7 cellular contexts compared by ENCODE assay signal in the genomic region with DNA sequence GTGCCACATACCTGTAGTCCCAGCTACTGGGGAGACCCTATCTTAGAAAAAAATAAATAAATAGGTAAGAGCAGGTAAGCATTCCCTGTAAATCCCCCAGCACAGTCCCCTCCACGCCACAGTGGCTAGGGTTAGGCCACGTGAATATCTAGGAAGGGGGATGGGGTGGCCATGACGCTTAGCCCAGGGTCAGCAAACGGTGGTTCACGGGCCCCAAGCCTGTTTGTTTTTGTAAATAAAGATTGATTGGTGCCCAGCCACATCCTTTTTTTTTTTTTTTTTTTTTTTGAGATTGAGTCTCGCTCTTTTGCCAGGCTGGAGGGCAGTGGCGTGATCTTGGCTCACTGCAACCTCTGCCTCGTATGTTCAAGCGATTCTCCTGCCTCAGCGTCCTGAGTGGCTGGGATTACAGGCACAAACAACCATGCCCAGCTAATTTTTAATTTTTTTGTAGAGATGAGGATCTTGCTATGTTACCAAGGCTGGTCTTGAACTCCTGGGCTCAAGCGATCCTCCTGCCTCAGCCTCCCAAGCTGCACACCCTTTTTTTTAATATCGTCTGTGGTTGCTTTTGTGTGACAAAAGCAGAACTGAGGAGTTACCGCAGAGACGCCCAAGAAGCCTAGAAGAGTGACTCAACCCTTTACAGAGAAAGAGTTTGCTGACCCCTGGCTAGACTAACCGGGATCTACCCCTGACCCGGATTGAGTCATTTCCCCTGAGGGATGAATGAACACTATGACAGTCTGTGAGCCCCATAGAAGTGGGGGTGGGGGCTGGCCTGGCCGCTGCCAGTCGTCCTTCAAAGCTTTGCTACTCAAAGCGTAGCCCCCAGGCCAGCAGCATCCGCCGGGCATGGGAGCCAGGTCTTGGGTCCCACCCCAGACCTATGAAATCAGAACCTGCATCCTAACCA.
DNase-seq lines count a peak whose midpoint lies in the region; ATAC-seq and TF ChIP-seq lines count a peak whose summit lies in the region.

No MANE protein-coding gene starts in this region.

- H2AFZ ChIP-seq in Karpas-422 (ENCODE audit: low read length) = no peak overlapping the region

- no peaks in the 10 kb centered on the region for H3K36me3 Mint-ChIP-seq in immature natural killer cell
- no peaks in the 10 kb centered on the region for H3K36me3 Mint-ChIP-seq in stimulated activated memory B cell treated with anti-CD40 and anti-IgM and Interleukin-4, amounts not matched to agents 10 μg/mL and 1 μg/mL and 100 μg/mL, for 72 hours

- peaks cover 6 to 11% (median 10%) of the 10 kb centered on the region in 3 donors for H3K27me3 Mint-ChIP-seq in immature natural killer cell (ENCODE audit: low read depth in 3 of 3)
- peaks cover 41% of the 10 kb centered on the region for H3K27me3 Mint-ChIP-seq in stimulated activated memory B cell treated with anti-CD40 and anti-IgM and Interleukin-4, amounts not matched to agents 10 μg/mL and 1 μg/mL and 100 μg/mL, for 72 hours

- ATAC-seq in stimulated activated memory B cell treated with anti-CD40 and anti-IgM and Interleukin-4, amounts not matched to agents 10 μg/mL and 1 μg/mL and 100 μg/mL, for 72 hours = peak; percentile 85
- ATAC-seq in HG03469 (IDR thresholded peaks at IDR 0.05; ENCODE audit: unreplicated experiment) (no peak), GM18909 (IDR thresholded peaks at IDR 0.05; ENCODE audit: poor library complexity, unreplicated experiment) (no peak)

- H3K4me3 ChIP-seq in Karpas-422 (ENCODE audit: low read length) (no peak overlapping the region), adipocyte (ENCODE audit: low read length) (no peak overlapping the region)

- DNase-seq in Karpas-422 (peak; percentile 72), adipocyte (ENCODE audit: low read depth) (peak; percentile 27), immature natural killer cell (peak in 2 of 3 donors; percentile 6 to 28)

- peak overlapping the region in 1 of 6 donors; percentile 14 for H3K27ac Mint-ChIP-seq in immature natural killer cell
- no peak overlapping the region for H3K27ac Mint-ChIP-seq in stimulated activated memory B cell treated with anti-CD40 and anti-IgM and Interleukin-4, amounts not matched to agents 10 μg/mL and 1 μg/mL and 100 μg/mL, for 72 hours

- TF ChIP-seq CTCF in GM12874 (IDR thresholded peaks at IDR 0.05; ENCODE audit: insufficient read depth, low read depth, low read length) = peak; percentile 35; the same call in 1 of the 2 replicates

- no peak overlapping the region for H3K27ac ChIP-seq in Karpas-422 (ENCODE audit: low read length)

- no peaks in the 10 kb centered on the region for H3K36me3 ChIP-seq in Karpas-422 (ENCODE audit: insufficient read depth, low read length)
- no peaks in the 10 kb centered on the region for H3K36me3 ChIP-seq in adipocyte (ENCODE audit: control insufficient read depth, insufficient read depth, low read length, severe bottlenecking)

- H3K9me2 ChIP-seq in Karpas-422 (replicated peaks; ENCODE audit: insufficient read depth, low read length) = no peaks in the 10 kb centered on the region

- H3K27me3 ChIP-seq in Karpas-422 (ENCODE audit: low read length) (no peaks in the 10 kb centered on the region), adipocyte (replicated peaks; ENCODE audit: control insufficient read depth, insufficient read depth, low read length) (no peaks in the 10 kb centered on the region)

- peaks cover 2 to 10% of the 10 kb centered on the region in 2 donors for H3K4me1 Mint-ChIP-seq in immature natural killer cell
- peaks cover 30% of the 10 kb centered on the region for H3K4me1 Mint-ChIP-seq in stimulated activated memory B cell treated with anti-CD40 and anti-IgM and Interleukin-4, amounts not matched to agents 10 μg/mL and 1 μg/mL and 100 μg/mL, for 72 hours

- no peak overlapping the region for H3K4me3 Mint-ChIP-seq in immature natural killer cell
- no peak overlapping the region for H3K4me3 Mint-ChIP-seq in stimulated activated memory B cell treated with anti-CD40 and anti-IgM and Interleukin-4, amounts not matched to agents 10 μg/mL and 1 μg/mL and 100 μg/mL, for 72 hours

- no peaks in the 10 kb centered on the region for H3K79me2 ChIP-seq in Karpas-422 (ENCODE audit: low read length)

- no peaks in the 10 kb centered on the region; the same call in 1 of the 2 replicates for H4K20me1 ChIP-seq in Karpas-422 (ENCODE audit: insufficient read depth, low read depth, low read length)

- H3K4me2 ChIP-seq in Karpas-422 (ENCODE audit: low read depth, low read length, poor library complexity, severe bottlenecking) = no peak overlapping the region

- H3K9me3 Mint-ChIP-seq in immature natural killer cell = no peaks in the 10 kb centered on the region
- no peaks in the 10 kb centered on the region for H3K9me3 Mint-ChIP-seq in stimulated activated memory B cell treated with anti-CD40 and anti-IgM and Interleukin-4, amounts not matched to agents 10 μg/mL and 1 μg/mL and 100 μg/mL, for 72 hours

- H3K4me1 ChIP-seq in Karpas-422 (ENCODE audit: low read length) = peaks cover 21% of the 10 kb centered on the region
- H3K4me1 ChIP-seq in adipocyte (ENCODE audit: control insufficient read depth, insufficient read depth, low read length) = peaks cover 85% of the 10 kb centered on the region

- no peaks in the 10 kb centered on the region for H3K9me3 ChIP-seq in Karpas-422 (ENCODE audit: low read length)
- H3K9me3 ChIP-seq in adipocyte (ENCODE audit: control insufficient read depth, low read length) = no peaks in the 10 kb centered on the region

- no peak overlapping the region for H3K9ac ChIP-seq in Karpas-422 (ENCODE audit: low read length)
- peak overlapping the region; percentile 78 for H3K9ac ChIP-seq in adipocyte (ENCODE audit: low read length)

Comparison
In these comparisons a context has a peak if more than half of its experiments do, and no peak if none do; other contexts are left out.
1. DNase-seq: peak in every context shown above with its lines; median percentile 72 in Karpas-422; 27 in adipocyte; 17 in immature natural killer cell.